16 cellular contexts compared by ENCODE assay signal in genomic region chr5:84634256-84634655, GRCh38.
DNase-seq lines count a peak whose midpoint lies in the region; ATAC-seq and TF ChIP-seq lines count a peak whose summit lies in the region.
"Had no signal": no experiment of that assay in that cellular context is flagged by ENCODE, and none has a peak within 500 bp of the region (broad histone marks: within the 10 kb centered on the region; RNA-seq: fewer than 3 reads in every experiment).

No MANE protein-coding gene starts in this region.

- H3K4me1 ChIP-seq in foreskin keratinocyte: no peaks in the 10 kb centered on the region
- H3K4me1 ChIP-seq in upper lobe of right lung: no peaks in the 10 kb centered on the region
- H3K4me1 ChIP-seq: BLaER1 had no signal

- H3K27me3 ChIP-seq in foreskin keratinocyte (no peaks in the 10 kb centered on the region), upper lobe of right lung (no peaks in the 10 kb centered on the region)
- H3K27me3 ChIP-seq: BLaER1 had no signal

- intact Hi-C loops in upper lobe of right lung (cut with DNase I): no loop called here

- no peaks in the 10 kb centered on the region for H3K36me3 ChIP-seq in upper lobe of right lung
- H3K36me3 ChIP-seq: BLaER1, WERI-Rb-1 had no signal

- ATAC-seq in SK-N-SH treated with all-trans-retinoic acid at 6 μM for 48 hours (peak; percentile 51), foreskin keratinocyte (peak; percentile 34), upper lobe of right lung (no peak), GM21515 (IDR thresholded peaks at IDR 0.05; ENCODE audit: unreplicated experiment) (no peak), HG02763 (IDR thresholded peaks at IDR 0.05; ENCODE audit: unreplicated experiment) (no peak)

- no peak overlapping the region for H3K4me3 ChIP-seq in upper lobe of right lung
- H3K4me3 ChIP-seq: BLaER1 had no signal

- DNase-seq in activated gamma-delta T cell (lab: John Stamatoyannopoulos, UW): peak; percentile 4
- no peak for DNase-seq in activated gamma-delta T cell treated with Interleukin-2 at 50 U/mL for 16 hours
- no peak for DNase-seq in foreskin keratinocyte
- DNase-seq in upper lobe of right lung: peak; percentile 62
- no peak for DNase-seq in stimulated activated CD4-positive, alpha-beta T cell treated with anti-CD3 and anti-CD28 coated beads, Interleukin-1b, Interleukin-23, amount 100 ng/mL, for 48 hours
- DNase-seq: KG1; NCI-H1105; stimulated activated CD4-positive, alpha-beta T cell treated with anti-CD3 and anti-CD28 coated beads, Interleukin-4, amount 100 ng/mL, for 4 hours; stimulated activated CD8-positive, alpha-beta memory T cell treated with anti-CD3 and anti-CD28 coated beads, Interleukin-4, amount 100 ng/mL, for 48 hours; T-helper 1 cell; WERI-Rb-1 had no signal

- no peak overlapping the region for H3K27ac ChIP-seq in foreskin keratinocyte
- no peak overlapping the region for H3K27ac ChIP-seq in upper lobe of right lung
- H3K27ac ChIP-seq: 22Rv1, BLaER1, WERI-Rb-1 had no signal

- no peak for TF ChIP-seq CTCF in foreskin keratinocyte (conservative IDR thresholded peaks at IDR 0.05)
- TF ChIP-seq CTCF in upper lobe of right lung (IDR thresholded peaks at IDR 0.05): no peak

- H3K9me3 ChIP-seq in upper lobe of right lung: no peaks in the 10 kb centered on the region

TF ChIP-seq in SK-N-SH treated with all-trans-retinoic acid at 6 μM for 48 hours, 23 proteins besides CTCF, POLR2A, EP300 and RAD21:
- TF ChIP-seq OSR1 (CRISPR knock-in tag; IDR thresholded peaks at IDR 0.05) (no peak), TCF4 (CRISPR knock-in tag; IDR thresholded peaks at IDR 0.05; ENCODE audit: borderline replicate concordance) (no peak), SNAI2 (CRISPR knock-in tag; IDR thresholded peaks at IDR 0.05) (no peak), PPARA (CRISPR knock-in tag; IDR thresholded peaks at IDR 0.05; ENCODE audit: borderline replicate concordance) (no peak), RARB (CRISPR knock-in tag; IDR thresholded peaks at IDR 0.05) (no peak)

Comparison
In these comparisons a context has a peak if more than half of its experiments do, and no peak if none do; other contexts are left out.
1. DNase-seq: peak in activated gamma-delta T cell (single experiment) and upper lobe of right lung (single experiment); none in activated gamma-delta T cell treated with Interleukin-2 at 50 U/mL for 16 hours (single experiment), foreskin keratinocyte (0 of 2) and stimulated activated CD4-positive, alpha-beta T cell treated with anti-CD3 and anti-CD28 coated beads, Interleukin-1b, Interleukin-23, amount 100 ng/mL, for 48 hours (single experiment).
2. ATAC-seq: peak in SK-N-SH treated with all-trans-retinoic acid at 6 μM for 48 hours (single experiment) and foreskin keratinocyte (single experiment); none in upper lobe of right lung (single experiment), GM21515 (single experiment) and HG02763 (single experiment).